ENCODE assay signal across 9 cellular contexts in the genomic region with DNA sequence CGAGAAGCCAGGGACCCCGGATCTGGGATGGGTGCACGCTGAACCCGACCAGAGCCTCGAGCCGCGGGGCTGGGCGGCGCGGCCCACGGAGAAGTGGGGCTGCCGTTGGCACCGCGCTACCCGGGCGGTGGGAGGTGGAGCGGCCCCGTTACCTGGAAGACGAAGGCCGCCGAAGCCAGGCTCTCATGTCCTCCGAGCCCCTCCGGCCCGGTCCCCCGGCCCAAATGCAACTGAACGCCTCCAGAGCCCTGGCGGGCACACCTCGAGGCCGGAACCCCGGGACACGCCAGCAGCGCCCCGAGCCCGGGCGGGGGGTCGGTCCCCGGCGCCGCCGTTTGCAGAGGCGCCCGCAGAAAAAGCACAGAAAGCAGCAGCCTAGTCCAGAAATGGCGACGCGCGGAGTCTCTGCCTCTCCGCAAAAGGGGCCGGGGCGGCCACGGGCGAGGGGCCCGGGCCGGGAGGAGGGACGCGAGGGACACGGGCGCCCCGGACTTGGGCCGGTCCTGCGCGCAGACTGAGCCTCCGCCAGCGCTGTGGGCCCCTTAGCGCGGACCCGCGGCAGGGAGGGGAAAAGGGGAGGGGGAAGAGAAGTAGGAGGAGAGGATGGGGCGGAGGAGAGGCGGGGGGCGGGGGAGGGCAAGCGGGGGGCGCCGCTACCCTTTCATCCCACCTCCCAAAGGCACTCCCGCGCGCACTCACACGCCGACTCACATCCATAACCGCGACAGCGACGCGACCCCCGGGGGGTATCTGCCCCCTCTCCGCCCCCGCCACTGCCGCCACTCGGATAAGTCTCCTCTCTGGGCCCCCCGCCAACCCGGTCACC. TPM values are rescaled to one million over a fixed set of nuclear protein-coding genes. Genes with fewer than 3 reads are reported as not detected.
DNase-seq lines count a peak whose midpoint lies in the region; ATAC-seq and TF ChIP-seq lines count a peak whose summit lies in the region.
"Had no signal": no experiment of that assay in that cellular context is flagged by ENCODE, and none has a peak within 500 bp of the region (broad histone marks: within the 10 kb centered on the region; RNA-seq: fewer than 3 reads in every experiment).

No MANE protein-coding gene starts in this region.

- no peaks in the 10 kb centered on the region for H3K4me1 ChIP-seq in endocrine pancreas (ENCODE audit: control insufficient read depth, insufficient read depth, low read length)

- no peaks in the 10 kb centered on the region for H3K36me3 Mint-ChIP-seq in naive B cell
- H3K36me3 Mint-ChIP-seq: activated naive CD4-positive, alpha-beta T cell treated with anti-CD3 and anti-CD28 coated beads, Interleukin-2, amount 50 U/mL, for 72 hours had no signal

- no peak for ATAC-seq in naive B cell (ENCODE audit: low read depth in 2 of 2)
- no peak for ATAC-seq in GM19328 (IDR thresholded peaks at IDR 0.05; ENCODE audit: unreplicated experiment)

- H3K9ac ChIP-seq in endocrine pancreas (ENCODE audit: control insufficient read depth, insufficient read depth, low read length), result peak overlapping the region; percentile 55

- H3K4me1 Mint-ChIP-seq in naive B cell, result peaks cover 14 to 35% (median 19%) of the 10 kb centered on the region in 3 donors

- no peaks in the 10 kb centered on the region for H3K9me3 ChIP-seq in endocrine pancreas (ENCODE audit: control insufficient read depth, low read length)

- peaks cover 0 to 14% (median 10%) of the 10 kb centered on the region in 3 donors for H3K27me3 Mint-ChIP-seq in naive B cell

- peak overlapping the region in 7 of 8 donors; percentile 53 to 89 (median 84) for H3K4me3 Mint-ChIP-seq in naive B cell

- no peaks in the 10 kb centered on the region for H3K9me3 Mint-ChIP-seq in naive B cell
- H3K9me3 Mint-ChIP-seq: activated naive CD4-positive, alpha-beta T cell treated with anti-CD3 and anti-CD28 coated beads, Interleukin-2, amount 50 U/mL, for 72 hours had no signal

- no peaks in the 10 kb centered on the region for H3K27me3 ChIP-seq in endocrine pancreas (ENCODE audit: control insufficient read depth, insufficient read depth, low read length)

- no peak for TF ChIP-seq CTCF in WI38 (IDR thresholded peaks at IDR 0.05; ENCODE audit: low read depth, low read length)

- peak overlapping the region in 1 of 6 donors; percentile 69 for H3K27ac Mint-ChIP-seq in naive B cell

- no peaks in the 10 kb centered on the region for H3K36me3 ChIP-seq in endocrine pancreas (ENCODE audit: control insufficient read depth, insufficient read depth, low read length)

- peak overlapping the region; percentile 74 for H3K4me3 ChIP-seq in WI38 (ENCODE audit: low read depth, low read length)
- peak overlapping the region; percentile 24 for H3K4me3 ChIP-seq in endocrine pancreas (ENCODE audit: control insufficient read depth, insufficient read depth, low read length)

- DNase-seq in NCI-H345 (lab: John Stamatoyannopoulos, UW) (peak; percentile 47), NCI-H345 treated with DMSO at 0.1 percent for 48 hours (lab: John Stamatoyannopoulos, UW; ENCODE audit: unreplicated experiment) (no peak), naive B cell (peak; percentile 10), DMS114 treated with DMSO at 0.1 percent for 48 hours (lab: John Stamatoyannopoulos, UW; ENCODE audit: unreplicated experiment) (no peak), middle frontal gyrus (ENCODE audit: extremely low spot score, low spot score) (no peak)

RNA-seq across cellular contexts. Expression of a gene that starts 1.4 kb away (rescaled TPM):
- 1 to 10 TPM in 1 of 6 donors, under 1 TPM in 2, not detected in 3; 0.08 to 4.7 (median 0.69) TPM for polyA plus RNA-seq in naive B cell (ENCODE audit: low read depth in 6 of 6)

Comparison
In these comparisons a context has a peak if more than half of its experiments do, and no peak if none do; other contexts are left out.
1. DNase-seq: peak in NCI-H345 (single experiment) and naive B cell (single experiment); none in NCI-H345 treated with DMSO at 0.1 percent for 48 hours (single experiment), DMS114 treated with DMSO at 0.1 percent for 48 hours (single experiment) and middle frontal gyrus (single experiment).